ENCODE assay signal across 9 cellular contexts in genomic region chr4:157217708-157218107, GRCh38. TPM values are rescaled to one million over a fixed set of nuclear protein-coding genes. Genes with fewer than 3 reads are reported as not detected.
DNase-seq lines count a peak whose midpoint lies in the region; ATAC-seq and TF ChIP-seq lines count a peak whose summit lies in the region.
"Had no signal": no experiment of that assay in that cellular context is flagged by ENCODE, and none has a peak within 500 bp of the region (broad histone marks: within the 10 kb centered on the region; RNA-seq: fewer than 3 reads in every experiment).

No MANE protein-coding gene starts in this region.

- intact Hi-C loops in naive thymus-derived CD4-positive, alpha-beta T cell (cut with micrococcal nuclease): loop anchor here in 1 of 2 donors (2.0 kb wide), 1 partner anchor 761 kb away; no protein-coding TSS in a partner anchor

- TF ChIP-seq CTCF in HFF-Myc (IDR thresholded peaks at IDR 0.05; ENCODE audit: low read depth, low read length, missing control alignments) (peak; percentile 32), WTC11 (IDR thresholded peaks at IDR 0.05) (peak; percentile 18; the same call in 1 of the 2 replicates)

- peaks cover 0 to 14% (median 0%) of the 10 kb centered on the region in 3 experiments for H3K9me3 ChIP-seq in naive thymus-derived CD4-positive, alpha-beta T cell (ENCODE audit: control insufficient read depth in 2 of 3, low read length in 3 of 3)

- H3K9me3 Mint-ChIP-seq in WTC11: no peaks in the 10 kb centered on the region
- peaks cover 16% of the 10 kb centered on the region for H3K9me3 Mint-ChIP-seq in stimulated activated memory B cell treated with anti-CD40 and anti-IgM and Interleukin-4, amounts not matched to agents 10 μg/mL and 1 μg/mL and 100 μg/mL, for 72 hours
- peaks cover 0 to 24% (median 6%) of the 10 kb centered on the region in 11 donors for H3K9me3 Mint-ChIP-seq in naive thymus-derived CD4-positive, alpha-beta T cell

- no peak overlapping the region for H3K4me3 Mint-ChIP-seq in WTC11
- no peak overlapping the region for H3K4me3 Mint-ChIP-seq in stimulated activated memory B cell treated with anti-CD40 and anti-IgM and Interleukin-4, amounts not matched to agents 10 μg/mL and 1 μg/mL and 100 μg/mL, for 72 hours
- no peak overlapping the region for H3K4me3 Mint-ChIP-seq in naive thymus-derived CD4-positive, alpha-beta T cell

- CTCF ChIA-PET in WTC11 (lab: Charles Lee): no interaction called here
- CTCF ChIA-PET in naive thymus-derived CD4-positive, alpha-beta T cell (lab: Charles Lee): interaction anchor here (0.7 kb wide), 1 partner anchor 115 kb away, joined by 3 read pairs; no protein-coding TSS in a partner anchor

- no peaks in the 10 kb centered on the region for H3K36me3 Mint-ChIP-seq in WTC11
- no peaks in the 10 kb centered on the region for H3K36me3 Mint-ChIP-seq in stimulated activated memory B cell treated with anti-CD40 and anti-IgM and Interleukin-4, amounts not matched to agents 10 μg/mL and 1 μg/mL and 100 μg/mL, for 72 hours
- H3K36me3 Mint-ChIP-seq in naive thymus-derived CD4-positive, alpha-beta T cell: peaks cover 0 to 10% (median 2%) of the 10 kb centered on the region in 5 donors

- DNase-seq in AG20443 (ENCODE audit: low spot score) (peak; percentile 20), HFF-Myc (ENCODE audit: extremely low read depth, low read depth) (no peak), WTC11 (ENCODE audit: low spot score) (no peak), kidney tubule cell (ENCODE audit: low spot score) (peak; percentile 25), hypothalamus (lab: John Stamatoyannopoulos, UW) (no peak)
- DNase-seq in naive thymus-derived CD4-positive, alpha-beta T cell: no peak

- H3K27me3 Mint-ChIP-seq in WTC11 (ENCODE audit: low read depth): peaks cover 45% of the 10 kb centered on the region
- peaks cover 14% of the 10 kb centered on the region for H3K27me3 Mint-ChIP-seq in stimulated activated memory B cell treated with anti-CD40 and anti-IgM and Interleukin-4, amounts not matched to agents 10 μg/mL and 1 μg/mL and 100 μg/mL, for 72 hours
- H3K27me3 Mint-ChIP-seq in naive thymus-derived CD4-positive, alpha-beta T cell: peaks cover 28 to 34% (median 32%) of the 10 kb centered on the region in 5 donors

- H3K4me3 ChIP-seq in HFF-Myc (replicated peaks; ENCODE audit: low read depth, low read length): no peak overlapping the region
- H3K4me3 ChIP-seq in naive thymus-derived CD4-positive, alpha-beta T cell (ENCODE audit: low read length): no peak overlapping the region

- H3K27me3 ChIP-seq in naive thymus-derived CD4-positive, alpha-beta T cell (ENCODE audit: control insufficient read depth in 2 of 2, insufficient read depth in 2 of 2, low read length in 2 of 2): no peaks in the 10 kb centered on the region

- H3K4me1 ChIP-seq in naive thymus-derived CD4-positive, alpha-beta T cell (ENCODE audit: control insufficient read depth in 2 of 2, insufficient read depth in 2 of 2, low read length in 2 of 2): no peaks in the 10 kb centered on the region

- H3K4me1 Mint-ChIP-seq in WTC11: peaks cover 17% of the 10 kb centered on the region
- no peaks in the 10 kb centered on the region for H3K4me1 Mint-ChIP-seq in stimulated activated memory B cell treated with anti-CD40 and anti-IgM and Interleukin-4, amounts not matched to agents 10 μg/mL and 1 μg/mL and 100 μg/mL, for 72 hours
- H3K4me1 Mint-ChIP-seq in naive thymus-derived CD4-positive, alpha-beta T cell: peaks cover 0 to 5% (median 0%) of the 10 kb centered on the region in 7 donors

- POLR2A ChIA-PET in WTC11 (lab: Charles Lee): no interaction called here
- POLR2A ChIA-PET in naive thymus-derived CD4-positive, alpha-beta T cell (lab: Charles Lee): no interaction called here

- no peaks in the 10 kb centered on the region for H3K36me3 ChIP-seq in naive thymus-derived CD4-positive, alpha-beta T cell (ENCODE audit: control insufficient read depth in 2 of 3, insufficient read depth in 3 of 3, low read length in 3 of 3)

- H3K27ac Mint-ChIP-seq in WTC11: no peak overlapping the region
- H3K27ac Mint-ChIP-seq in stimulated activated memory B cell treated with anti-CD40 and anti-IgM and Interleukin-4, amounts not matched to agents 10 μg/mL and 1 μg/mL and 100 μg/mL, for 72 hours: no peak overlapping the region
- H3K27ac Mint-ChIP-seq in naive thymus-derived CD4-positive, alpha-beta T cell: no peak overlapping the region

- ATAC-seq in WTC11: no peak
- ATAC-seq in stimulated activated memory B cell treated with anti-CD40 and anti-IgM and Interleukin-4, amounts not matched to agents 10 μg/mL and 1 μg/mL and 100 μg/mL, for 72 hours: no peak
- ATAC-seq in HG03354 (IDR thresholded peaks at IDR 0.05; ENCODE audit: poor library complexity, severe bottlenecking, unreplicated experiment): no peak
- no peak for ATAC-seq in naive thymus-derived CD4-positive, alpha-beta T cell

- no peak overlapping the region for H3K27ac ChIP-seq in naive thymus-derived CD4-positive, alpha-beta T cell (ENCODE audit: low read depth, low read length)

TF ChIP-seq in WTC11, 78 proteins besides CTCF, POLR2A, EP300 and RAD21:
- TF ChIP-seq USF1 (CRISPR knock-in tag; IDR thresholded peaks at IDR 0.05) (no peak), ATF3 (CRISPR knock-in tag; conservative IDR thresholded peaks at IDR 0.05) (no peak), GABPB1 (CRISPR knock-in tag; IDR thresholded peaks at IDR 0.05) (no peak), JUN (CRISPR knock-in tag; IDR thresholded peaks at IDR 0.05) (no peak), AFF4 (CRISPR knock-in tag; IDR thresholded peaks at IDR 0.05; ENCODE audit: borderline replicate concordance) (no peak), ATF6 (CRISPR knock-in tag; IDR thresholded peaks at IDR 0.05) (no peak)

RNA-seq across cellular contexts. Expression of gene GRIA2, which starts 2.8 kb away (rescaled TPM):
- not detected in 3 replicates for total RNA-seq in WTC11 (2021)
- not detected for total RNA-seq in naive thymus-derived CD4-positive, alpha-beta T cell
- polyA plus RNA-seq in naive thymus-derived CD4-positive, alpha-beta T cell: not detected
- total RNA-seq: activated CD8-positive, alpha-beta memory T cell treated with anti-CD3 and anti-CD28 coated beads for 36 hours had no signal

Comparison
In these comparisons a context has a peak if more than half of its experiments do, and no peak if none do; other contexts are left out.
1. DNase-seq: peak in AG20443 (single experiment) and kidney tubule cell (single experiment); none in HFF-Myc (single experiment), WTC11 (single experiment), hypothalamus (0 of 51) and naive thymus-derived CD4-positive, alpha-beta T cell (0 of 9).